In genomic region chr11:6686006-6686405, GRCh38 we compare ENCODE assay signal across 25 cellular contexts.
"Had no signal": no experiment of that assay in that cellular context is flagged by ENCODE, and none has a peak within 500 bp of the region (broad histone marks: within the 10 kb centered on the region; RNA-seq: fewer than 3 reads in every experiment).

No MANE protein-coding gene starts in this region.

- H3K27me3 ChIP-seq: adrenal gland, body of pancreas, Peyer's patch, SJCRH30 had no signal

- H3K27ac Mint-ChIP-seq: activated CD8-positive, alpha-beta memory T cell treated with anti-CD3 and anti-CD28 coated beads, Interleukin-2, amount 10 ng/mL, durations not matched to agents 7 days and 5 days; activated naive CD4-positive, alpha-beta T cell treated with anti-CD3 and anti-CD28 coated beads for 36 hours; activated naive CD8-positive, alpha-beta T cell treated with anti-CD3 and anti-CD28 coated beads, Interleukin-2, amount 10 ng/mL, durations not matched to agents 7 days and 5 days; activated T-helper 17 cell treated with anti-CD3 and anti-CD28 coated beads, Interleukin-2, amount 50 U/mL, for 72 hours had no signal

- DNase-seq: activated CD4-positive, alpha-beta T cell treated with anti-CD3 and anti-CD28 coated beads for 48 hours; activated CD4-positive, alpha-beta T cell treated with anti-CD3 and anti-CD28 coated beads, Interleukin-2, amount 50 U/mL, for 48 hours; activated CD8-positive, alpha-beta memory T cell treated with anti-CD3 and anti-CD28 coated beads, Interleukin-2, amount 10 ng/mL, durations not matched to agents 7 days and 5 days; activated gamma-delta T cell; activated naive CD4-positive, alpha-beta T cell treated with anti-CD3 and anti-CD28 coated beads for 36 hours; activated naive CD8-positive, alpha-beta T cell treated with anti-CD3 and anti-CD28 coated beads, Interleukin-2, amount 10 ng/mL, durations not matched to agents 7 days and 5 days; activated T-cell treated with anti-CD3 and anti-CD28 coated beads, Interleukin-2, amount 50 U/mL, for 4 hours; adrenal gland; aorta; body of pancreas; Karpas-422; NCI-H1105 treated with DMSO at 0.1 percent for 48 hours; NCI-H1436 treated with DMSO at 0.1 percent for 48 hours; NCI-H187; NCI-H2081; NCI-H446; NCI-H524; Peyer's patch; Right ventricle myocardium superior; SJCRH30; SW 1271 had no signal

- H3K9me3 Mint-ChIP-seq: activated naive CD4-positive, alpha-beta T cell treated with anti-CD3 and anti-CD28 coated beads for 36 hours; activated T-cell treated with anti-CD3 and anti-CD28 coated beads, Interleukin-2, amount 50 U/mL, for 4 hours; activated T-helper 17 cell treated with anti-CD3 and anti-CD28 coated beads, Interleukin-2, amount 50 U/mL, for 72 hours had no signal

- H3K9me3 ChIP-seq: adrenal gland, body of pancreas, Peyer's patch, SJCRH30 had no signal

- H3K4me3 ChIP-seq: adrenal gland, body of pancreas, Peyer's patch, SJCRH30 had no signal

- H3K4me3 Mint-ChIP-seq: activated CD8-positive, alpha-beta memory T cell treated with anti-CD3 and anti-CD28 coated beads, Interleukin-2, amount 10 ng/mL, durations not matched to agents 7 days and 5 days; activated naive CD4-positive, alpha-beta T cell treated with anti-CD3 and anti-CD28 coated beads for 36 hours; activated naive CD8-positive, alpha-beta T cell treated with anti-CD3 and anti-CD28 coated beads, Interleukin-2, amount 10 ng/mL, durations not matched to agents 7 days and 5 days; activated T-helper 17 cell treated with anti-CD3 and anti-CD28 coated beads, Interleukin-2, amount 50 U/mL, for 72 hours had no signal

- H3K36me3 ChIP-seq: adrenal gland, Peyer's patch had no signal

- H3K27me3 Mint-ChIP-seq: activated CD8-positive, alpha-beta memory T cell treated with anti-CD3 and anti-CD28 coated beads, Interleukin-2, amount 10 ng/mL, durations not matched to agents 7 days and 5 days; activated naive CD8-positive, alpha-beta T cell treated with anti-CD3 and anti-CD28 coated beads, Interleukin-2, amount 10 ng/mL, durations not matched to agents 7 days and 5 days; activated T-helper 17 cell treated with anti-CD3 and anti-CD28 coated beads, Interleukin-2, amount 50 U/mL, for 72 hours had no signal

- ATAC-seq: activated CD4-positive, CD25-positive, alpha-beta regulatory T cell treated with anti-CD3 and anti-CD28 coated beads, Interleukin-2, amount 50 U/mL, for 24 hours; activated CD8-positive, alpha-beta memory T cell treated with anti-CD3 and anti-CD28 coated beads, Interleukin-2, amount 10 ng/mL, durations not matched to agents 7 days and 5 days; activated T-cell treated with anti-CD3 and anti-CD28 coated beads, Interleukin-2, amount 50 U/mL, for 4 hours; activated T-helper 17 cell treated with anti-CD3 and anti-CD28 coated beads, Interleukin-2, amount 50 U/mL, for 72 hours; body of pancreas; SK-N-SH treated with all-trans-retinoic acid at 6 μM for 48 hours had no signal

- H3K27ac ChIP-seq: adrenal gland, body of pancreas, Peyer's patch, RWPE1, SJCRH30 had no signal
